ENCODE assay signal across 8 cellular contexts in genomic region chr6:106973841-106974336, GRCh38. TPM values are rescaled to one million over a fixed set of nuclear protein-coding genes. Genes with fewer than 3 reads are reported as not detected.
DNase-seq lines count a peak whose midpoint lies in the region; ATAC-seq, FAIRE-seq and TF ChIP-seq lines count a peak whose summit lies in the region.

No MANE protein-coding gene starts in this region.

- H3K9me3 ChIP-seq in GM12878 (replicated peaks; ENCODE audit: control insufficient read depth, insufficient read depth, low read length) (no peaks in the 10 kb centered on the region), aorta (ENCODE audit: control insufficient read depth, low read length) (no peaks in the 10 kb centered on the region)

- H3K27me3 ChIP-seq in GM06990 (replicated peaks; ENCODE audit: control insufficient read depth, insufficient read depth, low read length), result no peaks in the 10 kb centered on the region; the same call in none of the 2 replicates
- H3K27me3 ChIP-seq in GM12878 (replicated peaks in 1 of 2; ENCODE audit: control insufficient read depth in 2 of 2, insufficient read depth in 2 of 2, low read length in 1 of 2), result peaks cover 11 to 13% of the 10 kb centered on the region in 2 experiments; a peak in 3 of 4 replicates
- H3K27me3 ChIP-seq in aorta (ENCODE audit: control insufficient read depth in 1 of 2, insufficient read depth in 2 of 2, low read length in 1 of 2), result peaks cover 0 to 1% of the 10 kb centered on the region in 2 donors

- intact Hi-C loops in GM12878 (cut with micrococcal nuclease; ENCODE audit: unreplicated experiment) (no loop called here), aorta (cut with DNase I) (no loop called here)

- H3K36me3 ChIP-seq in GM06990 (ENCODE audit: control insufficient read depth, insufficient read depth, low read length), result no peaks in the 10 kb centered on the region
- no peaks in the 10 kb centered on the region for H3K36me3 ChIP-seq in GM12878 (ENCODE audit: control insufficient read depth in 2 of 2, insufficient read depth in 2 of 2, low read length in 1 of 2)
- no peaks in the 10 kb centered on the region for H3K36me3 ChIP-seq in aorta (ENCODE audit: control insufficient read depth in 1 of 2, insufficient read depth in 2 of 2, low read length in 1 of 2)

- no peak for TF ChIP-seq EP300 in GM12878 (IDR thresholded peaks at IDR 0.05; ENCODE audit: borderline replicate concordance in 1 of 2, control insufficient read depth in 1 of 2, low read depth in 2 of 2, low read length in 2 of 2)

- peak overlapping the region; percentile 40; the same call in 1 of the 2 replicates for H3K9ac ChIP-seq in GM12878 (ENCODE audit: control insufficient read depth, insufficient read depth, low read length)

- H3K79me2 ChIP-seq in GM12878 (ENCODE audit: control insufficient read depth, insufficient read depth, low read length), result no peaks in the 10 kb centered on the region

- CTCF ChIA-PET in GM12878 (lab: Yijun Ruan, JAX), result interaction anchor here (0.6 to 1.3 kb wide), 2 partner anchors 135 to 364 kb away, joined by 3 read pairs; no protein-coding TSS in a partner anchor

- WGBS in GM12878 (ENCODE audit: insufficient coverage, insufficient replicate concordance, low lambda C conversion rate, missing lambda C conversion rate), result under 1% methylated on average over 31 of the region's 31 CpGs
- 1 to 2% methylated on average over 31 of the region's 31 CpGs for WGBS in aorta, 2 donors

- BruUV-seq in GM12878 (replicated peaks; lab: Mats Ljungman, UMichigan), result no TSS peak

- ATAC-seq in GM12878 (no peak), aorta (ENCODE audit: low FRiP score) (peak; percentile 43), HG03025 (IDR thresholded peaks at IDR 0.05; ENCODE audit: low FRiP score, unreplicated experiment) (no peak), GM19463 (IDR thresholded peaks at IDR 0.05; ENCODE audit: unreplicated experiment) (no peak)

- H2AFZ ChIP-seq in GM12878 (ENCODE audit: control insufficient read depth, low read depth, low read length), result peak overlapping the region; percentile 10; the same call in 1 of the 2 replicates

- no peak for TF ChIP-seq POLR2A in GM12878 (IDR thresholded peaks at IDR 0.05; ENCODE audit: low read depth, low read length)

- H3K4me1 ChIP-seq in GM12878 (ENCODE audit: control insufficient read depth, insufficient read depth, low read length) (peaks cover 7% of the 10 kb centered on the region; the same call in 1 of the 2 replicates), aorta (ENCODE audit: control insufficient read depth in 1 of 2, insufficient read depth in 2 of 2, low read length in 2 of 2) (no peaks in the 10 kb centered on the region)

- no peaks in the 10 kb centered on the region for H4K20me1 ChIP-seq in GM12878 (ENCODE audit: control insufficient read depth, insufficient read depth)

- FAIRE-seq in GM12878 (lab: Jason Lieb, UNC), result no peak

- TF ChIP-seq CTCF in GM06990 (IDR thresholded peaks at IDR 0.05; ENCODE audit: insufficient read depth, low read length, poor library complexity, severe bottlenecking) (no peak), GM12878 (IDR thresholded peaks at IDR 0.05 in 2 of 3, conservative IDR thresholded peaks at IDR 0.05 in 1 of 3; ENCODE audit: control insufficient read depth in 2 of 3, extremely low read depth in 1 of 3, insufficient read depth in 1 of 3, low read depth in 3 of 3, low read length in 3 of 3) (no peak)

- peak overlapping the region; percentile 95 for H3K4me2 ChIP-seq in GM12878 (ENCODE audit: control insufficient read depth, insufficient read depth)

- no peak for TF ChIP-seq RAD21 in GM12878 (IDR thresholded peaks at IDR 0.05; ENCODE audit: insufficient read depth, low read depth, low read length)

- POLR2A ChIA-PET in GM12878 (lab: Charles Lee), result no interaction called here

- SMC1A ChIA-PET in GM12878 (lab: Charles Lee; ENCODE audit: uncharacterized antibody, unreplicated experiment), result interaction anchor here (1.3 kb wide), 1 partner anchor 366 kb away, joined by 6 read pairs; no protein-coding TSS in a partner anchor

- H3K4me3 ChIP-seq in GM06990 (replicated peaks; ENCODE audit: low read depth, low read length) (peak overlapping the region; percentile 45), GM12878 (peak overlapping the region; percentile 71), aorta (ENCODE audit: low read length in 2 of 2) (no peak overlapping the region)

- in situ Hi-C loops in GM12878 (cut with MboI), result no loop called here

- RAD21 ChIA-PET in GM12878 (lab: Charles Lee; ENCODE audit: unreplicated experiment), result no interaction called here

- no peak overlapping the region for H3K27ac ChIP-seq in GM12878 (ENCODE audit: control insufficient read depth, insufficient read depth)
- no peak overlapping the region for H3K27ac ChIP-seq in aorta (ENCODE audit: low read depth in 1 of 2, low read length in 2 of 2)

- peak; percentile 40 for DNase-seq in GM06990 (ENCODE audit: extremely low read depth, insufficient read length)
- DNase-seq in NCI-H1105 treated with DMSO at 0.1 percent for 48 hours (lab: John Stamatoyannopoulos, UW), result peak; percentile 58
- no peak for DNase-seq in GM12878 (ENCODE audit: low read depth, low spot score)
- DNase-seq in mesenteric fat pad (ENCODE audit: low spot score), result peak; percentile 84
- no peak for DNase-seq in aorta
- no peak for DNase-seq in medulla oblongata (ENCODE audit: extremely low spot score)

TF ChIP-seq in GM12878, 131 proteins besides CTCF, POLR2A, EP300 and RAD21 (continues in another document):
- peak; percentile 34 for TF ChIP-seq HDAC6 (IDR thresholded peaks at IDR 0.05; ENCODE audit: unreplicated experiment)

RNA-seq across cellular contexts. Expression of gene CD24, which starts 0.6 kb away (rescaled TPM):
- 5.0 and 5.7 TPM in 2 replicates for total RNA-seq in GM12878 (2013; cell fraction: nucleolus; rRNA removed)
- total RNA-seq in GM12878 (2014; rRNA removed), result 17.5 and 24.3 TPM in 2 replicates
- total RNA-seq in GM12878 (2014; rRNA removed; fragmentation: Illumina TruSeq; extraction: Trizol), result 20.2 and 20.5 TPM in 2 replicates
- 16.6 and 17.6 TPM in 2 replicates for total RNA-seq in GM12878 (2021)
- polyA plus RNA-seq in GM12878 (2011; ENCODE audit: low read depth), result 7.6 TPM
- polyA plus RNA-seq in GM12878 (2011; rRNA removed), result 0.16 and 0.19 TPM in 2 replicates
- 0.10 and 0.31 TPM in 2 replicates for polyA plus RNA-seq in GM12878 (2011; cell fraction: cytosol; rRNA removed)
- polyA plus RNA-seq in GM12878 (2011; cell fraction: nucleus; rRNA removed), result 0.12 and 0.18 TPM in 2 replicates
- polyA plus RNA-seq in GM12878 (2012), result 8.1 and 9.2 TPM in 2 replicates
- polyA plus RNA-seq in GM12878 (2014; fragmentation: Illumina TruSeq; extraction: Trizol), result 21.2 and 26.2 TPM in 2 replicates
- 1 to 10 TPM; 5.3 to 7.2 TPM for polyA plus RNA-seq in GM12878 (2014; fragmentation: Nextera tagmentation; extraction: Ambion mirVana)
- polyA plus RNA-seq in GM12878 (2014; rRNA removed), result 8.3 and 10.8 TPM in 2 replicates
- 1 to 10 TPM; 4.7 to 5.5 TPM for polyA plus RNA-seq in GM12878 (2016; fragmentation: Nextera tagmentation; extraction: Ambion mirVana)
- 0.36 and 0.51 TPM in 2 replicates for polyA minus RNA-seq in GM12878 (2011; rRNA and poly(A)+ RNA removed)
- polyA minus RNA-seq in GM12878 (2011; cell fraction: cytosol; rRNA and poly(A)+ RNA removed), result not detected in 2 replicates
- polyA minus RNA-seq in GM12878 (2011; cell fraction: nucleus; rRNA and poly(A)+ RNA removed), result 0.19 TPM in 1 of 2 replicates, not detected in the other
- total RNA-seq in mesenteric fat pad, result 2.1 TPM
- total RNA-seq in aorta, result 1 to 10 TPM in 1 of 2 donors, under 1 TPM in 1; 0.94 to 8.0 TPM
- 10 to 100 TPM in 1 of 2 donors, 1 to 10 TPM in 1; 3.9 to 41.7 TPM for polyA plus RNA-seq in aorta

RNA-seq across cellular contexts. Expression of gene MTRES1, which starts 54.1 kb away (rescaled TPM):
- 15.3 and 15.8 TPM in 2 replicates for total RNA-seq in GM12878 (2013; cell fraction: nucleolus; rRNA removed)
- total RNA-seq in GM12878 (2014; rRNA removed), result 11.4 and 15.7 TPM in 2 replicates
- 24.5 and 25.0 TPM in 2 replicates for total RNA-seq in GM12878 (2014; rRNA removed; fragmentation: Illumina TruSeq; extraction: Trizol)
- total RNA-seq in GM12878 (2021), result 12.4 and 12.9 TPM in 2 replicates
- 7.7 TPM for polyA plus RNA-seq in GM12878 (2011; ENCODE audit: low read depth)
- polyA plus RNA-seq in GM12878 (2011; rRNA removed), result 9.4 and 16.2 TPM in 2 replicates
- 4.0 and 4.8 TPM in 2 replicates for polyA plus RNA-seq in GM12878 (2011; cell fraction: cytosol; rRNA removed)
- 3.8 and 4.2 TPM in 2 replicates for polyA plus RNA-seq in GM12878 (2011; cell fraction: nucleus; rRNA removed)
- polyA plus RNA-seq in GM12878 (2012), result 12.8 and 13.9 TPM in 2 replicates
- 23.4 and 34.6 TPM in 2 replicates for polyA plus RNA-seq in GM12878 (2014; fragmentation: Illumina TruSeq; extraction: Trizol)
- polyA plus RNA-seq in GM12878 (2014; fragmentation: Nextera tagmentation; extraction: Ambion mirVana), result 10 to 100 TPM; 29.5 to 30.0 TPM
- 18.3 and 21.2 TPM in 2 replicates for polyA plus RNA-seq in GM12878 (2014; rRNA removed)
- polyA plus RNA-seq in GM12878 (2016; fragmentation: Nextera tagmentation; extraction: Ambion mirVana), result 10 to 100 TPM; 29.3 to 35.7 TPM
- 2.6 and 4.0 TPM in 2 replicates for polyA minus RNA-seq in GM12878 (2011; rRNA and poly(A)+ RNA removed)
- polyA minus RNA-seq in GM12878 (2011; cell fraction: cytosol; rRNA and poly(A)+ RNA removed), result 2.6 and 3.3 TPM in 2 replicates
- polyA minus RNA-seq in GM12878 (2011; cell fraction: nucleus; rRNA and poly(A)+ RNA removed), result 4.0 and 8.4 TPM in 2 replicates
- 16.1 TPM for total RNA-seq in mesenteric fat pad
- 10 to 100 TPM; 14.1 to 15.2 TPM for total RNA-seq in aorta
- polyA plus RNA-seq in aorta, result 10 to 100 TPM; 22.6 to 35.1 TPM

Comparison
In these comparisons a context has a peak if more than half of its experiments do, and no peak if none do; other contexts are left out.
1. DNase-seq: peak in GM06990 (single experiment), NCI-H1105 treated with DMSO at 0.1 percent for 48 hours (single experiment) and mesenteric fat pad (single experiment); none in GM12878 (single experiment), aorta (0 of 2) and medulla oblongata (single experiment).
2. H3K4me3 ChIP-seq: peak in GM06990 (single experiment) and GM12878 (single experiment); none in aorta (0 of 2).